In the genomic region with DNA sequence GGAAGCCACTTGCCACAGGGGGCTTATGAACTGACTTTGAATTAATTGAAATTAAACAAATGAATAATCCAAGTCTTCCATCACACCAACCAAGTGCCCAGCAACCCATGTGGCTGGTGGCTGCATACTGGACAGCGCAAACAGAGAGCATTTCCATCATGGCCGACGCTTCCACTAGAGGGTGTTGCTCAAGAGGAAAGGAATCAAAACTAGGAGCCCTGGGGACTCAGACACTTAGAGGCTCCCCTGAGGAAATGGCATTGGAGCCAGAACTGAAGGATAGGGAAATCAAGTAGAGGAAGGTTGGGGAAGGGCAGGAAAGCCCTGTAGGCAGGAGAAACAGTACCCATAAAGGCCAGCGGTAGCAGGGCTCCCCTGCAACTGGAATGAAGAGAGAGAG, we compare ENCODE assay signal across 23 cellular contexts. TPM values are rescaled to one million over a fixed set of nuclear protein-coding genes. Genes with fewer than 3 reads are reported as not detected.
"Had no signal": no experiment of that assay in that cellular context is flagged by ENCODE, and none has a peak within 500 bp of the region (broad histone marks: within the 10 kb centered on the region; RNA-seq: fewer than 3 reads in every experiment).

No MANE protein-coding gene starts in this region.

- H3K36me3 Mint-ChIP-seq: naive thymus-derived CD4-positive, alpha-beta T cell had no signal

- H3K27me3 ChIP-seq: right atrium auricular region, transverse colon had no signal

- H3K4me3 ChIP-seq: gastroesophageal sphincter, left lung, mucosa of descending colon, right atrium auricular region, skin epidermis, transverse colon had no signal

- H3K9me3 ChIP-seq: gastroesophageal sphincter, left lung, mucosa of descending colon, right atrium auricular region, transverse colon had no signal

- H3K27ac Mint-ChIP-seq: activated T-helper 17 cell treated with anti-CD3 and anti-CD28 coated beads, Interleukin-2, amount 50 U/mL, for 72 hours; dendritic cell treated with granulocyte-macrophage colony-stimulating factor and Interleukin-4, amounts not matched to agents 40 ng/mL and 50 ng/mL, for 4 days; naive thymus-derived CD4-positive, alpha-beta T cell; progenitor cell of endocrine pancreas had no signal

- H3K27ac ChIP-seq: gastroesophageal sphincter, left lung, right atrium auricular region, skin epidermis, transverse colon had no signal

- DNase-seq: activated CD4-positive, alpha-beta T cell treated with anti-CD3 and anti-CD28 coated beads for 1 hour; activated CD4-positive, alpha-beta T cell treated with anti-CD3 and anti-CD28 coated beads, Interleukin-2, amount 50 U/mL, for 48 hours; activated naive CD4-positive, alpha-beta T cell treated with Interleukin-2 at 50 U/mL for 16 hours; aorta; cerebellar nuclear complex; kidney; left lung; mammary epithelial cell; mucosa of descending colon; naive thymus-derived CD4-positive, alpha-beta T cell; nucleus accumbens; stimulated activated CD4-positive, alpha-beta T cell treated with anti-CD3 and anti-CD28 coated beads, Interleukin-15, amount 100 ng/mL, for 24 hours; stimulated activated CD4-positive, alpha-beta T cell treated with anti-CD3 and anti-CD28 coated beads, Interleukin-4, amount 100 ng/mL, for 24 hours; stimulated activated naive CD4-positive, alpha-beta T cell; substantia nigra; T1000; transverse colon had no signal

- H3K36me3 ChIP-seq: gastroesophageal sphincter, left lung, right atrium auricular region, transverse colon had no signal

- H3K4me1 ChIP-seq: left lung, right atrium auricular region, transverse colon had no signal

- H3K4me1 Mint-ChIP-seq: activated T-helper 17 cell treated with anti-CD3 and anti-CD28 coated beads, Interleukin-2, amount 50 U/mL, for 72 hours; naive thymus-derived CD4-positive, alpha-beta T cell had no signal

- FAIRE-seq: kidney had no signal

- H3K4me3 Mint-ChIP-seq: activated T-helper 17 cell treated with anti-CD3 and anti-CD28 coated beads, Interleukin-2, amount 50 U/mL, for 72 hours; dendritic cell treated with granulocyte-macrophage colony-stimulating factor and Interleukin-4, amounts not matched to agents 40 ng/mL and 50 ng/mL, for 4 days; naive thymus-derived CD4-positive, alpha-beta T cell had no signal

- H3K9me3 Mint-ChIP-seq: activated T-helper 17 cell treated with anti-CD3 and anti-CD28 coated beads, Interleukin-2, amount 50 U/mL, for 72 hours; dendritic cell treated with granulocyte-macrophage colony-stimulating factor and Interleukin-4, amounts not matched to agents 40 ng/mL and 50 ng/mL, for 4 days; naive thymus-derived CD4-positive, alpha-beta T cell had no signal

- ATAC-seq: activated T-helper 17 cell treated with anti-CD3 and anti-CD28 coated beads, Interleukin-2, amount 50 U/mL, for 72 hours; gastroesophageal sphincter; left lung; mucosa of descending colon; naive thymus-derived CD4-positive, alpha-beta T cell had no signal

RNA-seq across cellular contexts. Expression of a gene that starts 50.6 kb away (rescaled TPM):
- total RNA-seq: activated T-helper 17 cell treated with anti-CD3 and anti-CD28 coated beads, Interleukin-2, amount 50 U/mL, for 72 hours had no signal
- polyA plus RNA-seq: naive thymus-derived CD4-positive, alpha-beta T cell had no signal
